Comparison of ENCODE assay signal across 12 cellular contexts in genomic region chr1:1361982-1362423, GRCh38. TPM values are rescaled to one million over a fixed set of nuclear protein-coding genes. Genes with fewer than 3 reads are reported as not detected.
DNase-seq lines count a peak whose midpoint lies in the region; ATAC-seq and TF ChIP-seq lines count a peak whose summit lies in the region.
"Had no signal": no experiment of that assay in that cellular context is flagged by ENCODE, and none has a peak within 500 bp of the region (broad histone marks: within the 10 kb centered on the region; RNA-seq: fewer than 3 reads in every experiment).

No MANE protein-coding gene starts in this region.

- no peaks in the 10 kb centered on the region for H3K79me2 ChIP-seq in mesendoderm (ENCODE audit: control insufficient read depth, insufficient read depth, low read length)

- CTCF ChIA-PET in Caco-2 (lab: Charles Lee): no interaction called here

- H3K27me3 Mint-ChIP-seq in endothelial cell (ENCODE audit: unreplicated experiment) (peaks cover 16% of the 10 kb centered on the region), Caco-2 (ENCODE audit: insufficient read depth, unreplicated experiment) (no peaks in the 10 kb centered on the region)
- H3K27me3 Mint-ChIP-seq: stimulated activated naive CD8-positive, alpha-beta T cell treated with anti-CD3 and anti-CD28 coated beads, Interleukin-15, amount 100 ng/mL, for 72 hours had no signal

- H3K4me2 ChIP-seq in mesendoderm (ENCODE audit: low read length): no peak overlapping the region

- H3K23ac ChIP-seq in mesendoderm (ENCODE audit: low read length): no peak overlapping the region

- H2BK5ac ChIP-seq in mesendoderm (ENCODE audit: low read length): no peak overlapping the region

- H2BK120ac ChIP-seq in mesendoderm (ENCODE audit: low read depth, low read length): no peak overlapping the region

- H3K4me3 ChIP-seq in mesendoderm (ENCODE audit: low read length) (no peak overlapping the region), transverse colon (no peak overlapping the region), Caco-2 (ENCODE audit: low read depth, low read length) (no peak overlapping the region)

- TF ChIP-seq CTCF in endothelial cell (IDR thresholded peaks at IDR 0.05; ENCODE audit: unreplicated experiment): no peak
- TF ChIP-seq CTCF in transverse colon (IDR thresholded peaks at IDR 0.05): no peak
- no peak for TF ChIP-seq CTCF in Caco-2 (IDR thresholded peaks at IDR 0.05; ENCODE audit: insufficient read depth in 1 of 2, low read depth in 1 of 2, low read length in 1 of 2, severe bottlenecking in 1 of 2, unreplicated experiment in 1 of 2)

- H3K9me3 ChIP-seq in transverse colon (no peaks in the 10 kb centered on the region), Caco-2 (no peaks in the 10 kb centered on the region)
- H3K9me3 ChIP-seq: neutrophil had no signal

- H3K4me1 ChIP-seq in mesendoderm (ENCODE audit: control insufficient read depth, low read depth, low read length) (peaks cover 3% of the 10 kb centered on the region), transverse colon (peaks cover 4 to 39% (median 9%) of the 10 kb centered on the region in 4 donors), Caco-2 (peaks cover 21% of the 10 kb centered on the region)

- H3K36me3 ChIP-seq in mesendoderm (ENCODE audit: control insufficient read depth, insufficient read depth, low read length) (no peaks in the 10 kb centered on the region), transverse colon (no peaks in the 10 kb centered on the region), Caco-2 (ENCODE audit: control insufficient read depth, insufficient read depth, low read length) (no peaks in the 10 kb centered on the region)
- H3K36me3 ChIP-seq: neutrophil had no signal

- no peak overlapping the region for H2AK5ac ChIP-seq in mesendoderm (ENCODE audit: low read length)

- H4K5ac ChIP-seq in mesendoderm (ENCODE audit: low read length): no peak overlapping the region

- no peak for ATAC-seq in GM21576 (IDR thresholded peaks at IDR 0.05; ENCODE audit: unreplicated experiment)
- ATAC-seq: stimulated activated naive CD8-positive, alpha-beta T cell treated with anti-CD3 and anti-CD28 coated beads, Interleukin-15, amount 100 ng/mL, for 72 hours had no signal

- WGBS in mesendoderm (ENCODE audit: extremely low coverage, insufficient coverage, low lambda C conversion rate): no CpG with 5 or more reads among the region's 13 CpGs
- WGBS in transverse colon (ENCODE audit: low coverage in 1 of 2), 2 donors: 26% methylated on average over 13 of the region's 13 CpGs; no CpG with 5 or more reads in 1 of the 2 donors

- no peak overlapping the region for H4K8ac ChIP-seq in mesendoderm (ENCODE audit: low read depth, low read length)

- H3K4me1 Mint-ChIP-seq in endothelial cell (ENCODE audit: unreplicated experiment) (no peaks in the 10 kb centered on the region), Caco-2 (ENCODE audit: low read depth, unreplicated experiment) (peaks cover 8% of the 10 kb centered on the region)

- TF ChIP-seq EP300 in transverse colon (IDR thresholded peaks at IDR 0.05; ENCODE audit: low read depth): no peak

- no peak for TF ChIP-seq POLR2A in transverse colon (IDR thresholded peaks at IDR 0.05)

- POLR2A ChIA-PET in Caco-2 (lab: Charles Lee): no interaction called here

- in situ Hi-C loops in transverse colon (cut with MboI; ENCODE audit: low pct_ligation_motif_present in 1 of 4, low pct_unique_long_range_greater_than_20kb in 1 of 4, low sequenced_read_pairs in 3 of 4): no loop called here

- no peaks in the 10 kb centered on the region for H3K79me1 ChIP-seq in mesendoderm (ENCODE audit: low read length)

- H3K27me3 ChIP-seq in mesendoderm (ENCODE audit: insufficient read depth, low read length, poor library complexity) (no peaks in the 10 kb centered on the region), transverse colon (peaks cover 32% of the 10 kb centered on the region), Caco-2 (replicated peaks; ENCODE audit: control insufficient read depth, insufficient read depth, low read length) (no peaks in the 10 kb centered on the region)

- H3K36me3 Mint-ChIP-seq in endothelial cell (ENCODE audit: low read depth, unreplicated experiment): no peaks in the 10 kb centered on the region
- H3K36me3 Mint-ChIP-seq in Caco-2 (ENCODE audit: insufficient read depth, unreplicated experiment): peaks cover 9% of the 10 kb centered on the region

- no peak overlapping the region for H2BK15ac ChIP-seq in mesendoderm (replicated peaks; ENCODE audit: low read depth)

- no peak overlapping the region for H3K56ac ChIP-seq in mesendoderm (ENCODE audit: low read length)

- peak overlapping the region; percentile 52 for H3K27ac Mint-ChIP-seq in endothelial cell (ENCODE audit: unreplicated experiment)
- H3K27ac Mint-ChIP-seq in Caco-2 (ENCODE audit: unreplicated experiment): no peak overlapping the region
- H3K27ac Mint-ChIP-seq: activated CD4-positive, alpha-beta T cell treated with anti-CD3 and anti-CD28 coated beads, Interleukin-2, amount 10 ng/mL, durations not matched to agents 24 days and 14 days; dendritic cell treated with granulocyte-macrophage colony-stimulating factor and Interleukin-4, amounts not matched to agents 40 ng/mL and 50 ng/mL, for 4 days; stimulated activated naive CD8-positive, alpha-beta T cell treated with anti-CD3 and anti-CD28 coated beads, Interleukin-15, amount 100 ng/mL, for 72 hours had no signal

- H3K4me3 Mint-ChIP-seq in endothelial cell (ENCODE audit: unreplicated experiment) (peak overlapping the region; percentile 31), Caco-2 (ENCODE audit: unreplicated experiment) (no peak overlapping the region)
- H3K4me3 Mint-ChIP-seq: activated CD4-positive, alpha-beta T cell treated with anti-CD3 and anti-CD28 coated beads, Interleukin-2, amount 10 ng/mL, durations not matched to agents 24 days and 14 days; dendritic cell treated with granulocyte-macrophage colony-stimulating factor and Interleukin-4, amounts not matched to agents 40 ng/mL and 50 ng/mL, for 4 days; stimulated activated naive CD8-positive, alpha-beta T cell treated with anti-CD3 and anti-CD28 coated beads, Interleukin-15, amount 100 ng/mL, for 72 hours had no signal

- no peaks in the 10 kb centered on the region for H3K9me3 Mint-ChIP-seq in endothelial cell (ENCODE audit: unreplicated experiment)
- no peaks in the 10 kb centered on the region for H3K9me3 Mint-ChIP-seq in Caco-2 (ENCODE audit: unreplicated experiment)
- H3K9me3 Mint-ChIP-seq: activated CD4-positive, alpha-beta T cell treated with anti-CD3 and anti-CD28 coated beads, Interleukin-2, amount 10 ng/mL, durations not matched to agents 24 days and 14 days; dendritic cell treated with granulocyte-macrophage colony-stimulating factor and Interleukin-4, amounts not matched to agents 40 ng/mL and 50 ng/mL, for 4 days; stimulated activated naive CD8-positive, alpha-beta T cell treated with anti-CD3 and anti-CD28 coated beads, Interleukin-15, amount 100 ng/mL, for 72 hours had no signal

- peak; percentile 40 for DNase-seq in NCI-H2227 treated with DMSO at 0.1 percent for 48 hours (lab: John Stamatoyannopoulos, UW)
- no peak for DNase-seq in endothelial cell (ENCODE audit: low spot score)
- DNase-seq in mesendoderm: peak; percentile 84
- peak; percentile 20 for DNase-seq in transverse colon
- DNase-seq in germinal center (ENCODE audit: low spot score): no peak
- DNase-seq in GDM1 (lab: John Stamatoyannopoulos, UW): no peak
- no peak for DNase-seq in Caco-2
- DNase-seq: activated CD4-positive, alpha-beta T cell treated with anti-CD3 and anti-CD28 coated beads, Interleukin-2, amount 10 ng/mL, durations not matched to agents 24 days and 14 days; stimulated activated naive CD8-positive, alpha-beta T cell treated with anti-CD3 and anti-CD28 coated beads, Interleukin-15, amount 100 ng/mL, for 72 hours had no signal

- intact Hi-C loops in transverse colon (cut with DNase I; ENCODE audit: low total_unique reads): no loop called here
- intact Hi-C loops in Caco-2 (cut with micrococcal nuclease; ENCODE audit: unreplicated experiment): no loop called here

- no peak overlapping the region for H3K4ac ChIP-seq in mesendoderm (ENCODE audit: low read depth, low read length)

- no peak overlapping the region for H3K27ac ChIP-seq in mesendoderm (ENCODE audit: low read depth, low read length)
- H3K27ac ChIP-seq in transverse colon: peak overlapping the region; percentile 86 to 92 (median 89)
- H3K27ac ChIP-seq: neutrophil had no signal

- peak overlapping the region; percentile 27 for H3K9ac ChIP-seq in mesendoderm (ENCODE audit: low read length)

- no TSS peak for BruUV-seq in Caco-2 (replicated peaks; lab: Mats Ljungman, UMichigan)

- no peak overlapping the region for H3K18ac ChIP-seq in mesendoderm (ENCODE audit: low read length)

RNA-seq across cellular contexts. Expression of gene MXRA8, which starts 3.6 kb away (rescaled TPM):
- 0.64 TPM for total RNA-seq in endothelial cell (ENCODE audit: unreplicated experiment)
- 5.1 TPM for polyA plus RNA-seq in mesendoderm (2013, experiment 1 of 2)
- 4.6 TPM for polyA plus RNA-seq in mesendoderm (2013, experiment 2 of 2)
- 100 to 1,000 TPM in 1 of 4 donors, 10 to 100 TPM in 3; 31.1 to 145 (median 57.1) TPM for total RNA-seq in transverse colon
- total RNA-seq in Caco-2 (2022): 4.9 and 5.0 TPM in 2 replicates

RNA-seq across cellular contexts. Expression of gene DVL1, which starts 12.8 kb away (rescaled TPM):
- total RNA-seq in endothelial cell (ENCODE audit: unreplicated experiment): 26.7 TPM
- 25.1 TPM for polyA plus RNA-seq in mesendoderm (2013, experiment 1 of 2)
- polyA plus RNA-seq in mesendoderm (2013, experiment 2 of 2): 25.4 TPM
- 100 to 1,000 TPM; 103 to 182 (median 115) TPM for total RNA-seq in transverse colon
- 40.6 and 43.0 TPM in 2 replicates for total RNA-seq in Caco-2 (2022)

RNA-seq across cellular contexts. Expression of gene AURKAIP1, which starts 13.0 kb away (rescaled TPM):
- total RNA-seq in endothelial cell (ENCODE audit: unreplicated experiment): 128 TPM
- polyA plus RNA-seq in mesendoderm (2013, experiment 1 of 2): 119 TPM
- 120 TPM for polyA plus RNA-seq in mesendoderm (2013, experiment 2 of 2)
- total RNA-seq in transverse colon: 100 to 1,000 TPM; 110 to 197 (median 167) TPM
- total RNA-seq in Caco-2 (2022): 187 and 200 TPM in 2 replicates

RNA-seq across cellular contexts. Expression of gene TAS1R3, which starts 30.9 kb away (rescaled TPM):
- total RNA-seq in endothelial cell (ENCODE audit: unreplicated experiment) (1.2 TPM), transverse colon (1 to 10 TPM in 2 of 4 donors, under 1 TPM in 1, not detected in 1; 0.40 to 2.0 (median 1.9) TPM), Caco-2 (2022) (0.09 and 0.29 TPM in 2 replicates)
- 0.03 TPM for polyA plus RNA-seq in mesendoderm (2013, experiment 1 of 2)
- polyA plus RNA-seq in mesendoderm (2013, experiment 2 of 2): 0.04 TPM

RNA-seq across cellular contexts. Expression of gene CCNL2, which starts 37.1 kb away (rescaled TPM):
- total RNA-seq in endothelial cell (ENCODE audit: unreplicated experiment) (266 TPM), transverse colon (100 to 1,000 TPM; 169 to 657 (median 349) TPM), Caco-2 (2022) (145 and 147 TPM in 2 replicates)
- polyA plus RNA-seq in mesendoderm (2013, experiment 1 of 2): 65.2 TPM
- polyA plus RNA-seq in mesendoderm (2013, experiment 2 of 2): 61.8 TPM

Comparison
In these comparisons a context has a peak if more than half of its experiments do, and no peak if none do; other contexts are left out.
1. DNase-seq: peak in NCI-H2227 treated with DMSO at 0.1 percent for 48 hours (single experiment), mesendoderm (single experiment) and transverse colon (single experiment); none in endothelial cell (single experiment), germinal center (single experiment), GDM1 (single experiment) and Caco-2 (0 of 2).